2 cellular contexts compared by ENCODE assay signal in genomic region chr21:30962013-30962412, GRCh38.
TF ChIP-seq lines count a peak whose summit lies in the region.

No MANE protein-coding gene starts in this region.

TF ChIP-seq in liver, 16 proteins besides CTCF, POLR2A, EP300 and RAD21 (continued from another document):
- TF ChIP-seq ZBTB33 (IDR thresholded peaks at IDR 0.05), result no peak
- TF ChIP-seq HNF4A (conservative IDR thresholded peaks at IDR 0.05), result no peak
- TF ChIP-seq TAF1 (conservative IDR thresholded peaks at IDR 0.05), result no peak
- no peak for TF ChIP-seq SP1 (IDR thresholded peaks at IDR 0.05)
- no peak for TF ChIP-seq MAX (IDR thresholded peaks at IDR 0.05)
- no peak for TF ChIP-seq REST (IDR thresholded peaks at IDR 0.05)
- no peak for TF ChIP-seq FOXA2 (IDR thresholded peaks at IDR 0.05)
- no peak for TF ChIP-seq JUND (IDR thresholded peaks at IDR 0.05)
- no peak for TF ChIP-seq NR2F2 (IDR thresholded peaks at IDR 0.05)

TF ChIP-seq in HepG2, 621 proteins besides CTCF, POLR2A, EP300 and RAD21:
- TF ChIP-seq ARID4A (CRISPR knock-in tag; IDR thresholded peaks at IDR 0.05; ENCODE audit: borderline replicate concordance), result no peak
- TF ChIP-seq BCLAF1 (IDR thresholded peaks at IDR 0.05), result no peak
- TF ChIP-seq MAFK (conservative IDR thresholded peaks at IDR 0.05 in 1 of 2, IDR thresholded peaks at IDR 0.05 in 1 of 2; ENCODE audit: low read length in 2 of 2), result no peak
- TF ChIP-seq SETDB1 (CRISPR knock-in tag; IDR thresholded peaks at IDR 0.05; ENCODE audit: borderline replicate concordance), result no peak
- TF ChIP-seq FOXA1 (IDR thresholded peaks at IDR 0.05), result no peak
- TF ChIP-seq FOXA1 (CRISPR knock-in tag; IDR thresholded peaks at IDR 0.05), result no peak
